23 cellular contexts compared by ENCODE assay signal in genomic region chr14:95664046-95664445, GRCh38. TPM values are rescaled to one million over a fixed set of nuclear protein-coding genes. Genes with fewer than 3 reads are reported as not detected.
DNase-seq lines count a peak whose midpoint lies in the region; ATAC-seq and TF ChIP-seq lines count a peak whose summit lies in the region.
"Had no signal": no experiment of that assay in that cellular context is flagged by ENCODE, and none has a peak within 500 bp of the region (broad histone marks: within the 10 kb centered on the region; RNA-seq: fewer than 3 reads in every experiment).

No MANE protein-coding gene starts in this region.

- peaks cover 46% of the 10 kb centered on the region for H3K4me1 Mint-ChIP-seq in nephron

- H3K4me3 Mint-ChIP-seq in nephron, result no peak overlapping the region
- H3K4me3 Mint-ChIP-seq: activated CD8-positive, alpha-beta T cell treated with anti-CD3 and anti-CD28 coated beads, Interleukin-2, amount 10 ng/mL, durations not matched to agents 7 days and 5 days; activated T-cell treated with anti-CD3 and anti-CD28 coated beads, Interleukin-2, amount 50 U/mL, for 72 hours; CD4-positive, CD25-positive, alpha-beta regulatory T cell; dendritic cell treated with granulocyte-macrophage colony-stimulating factor and Interleukin-4, amounts not matched to agents 40 ng/mL and 50 ng/mL, for 4 days; stimulated activated naive CD8-positive, alpha-beta T cell treated with anti-CD3 and anti-CD28 coated beads, Interleukin-15, amount 100 ng/mL, for 72 hours; T-helper 17 cell had no signal

- H3K9me3 Mint-ChIP-seq in nephron, result no peaks in the 10 kb centered on the region
- H3K9me3 Mint-ChIP-seq: activated naive CD4-positive, alpha-beta T cell treated with anti-CD3 and anti-CD28 coated beads, Interleukin-2, amount 50 U/mL, for 72 hours; activated T-cell treated with anti-CD3 and anti-CD28 coated beads, Interleukin-2, amount 50 U/mL, for 72 hours; CD4-positive, CD25-positive, alpha-beta regulatory T cell; dendritic cell treated with granulocyte-macrophage colony-stimulating factor and Interleukin-4, amounts not matched to agents 40 ng/mL and 50 ng/mL, for 4 days; naive thymus-derived CD8-positive, alpha-beta T cell; stimulated activated naive CD8-positive, alpha-beta T cell treated with anti-CD3 and anti-CD28 coated beads, Interleukin-15, amount 100 ng/mL, for 72 hours had no signal

- H3K9ac ChIP-seq in BLaER1, result peak overlapping the region; percentile 71
- H3K9ac ChIP-seq in KMS-11, result no peak overlapping the region

- intact Hi-C loops in OCI-LY7 (cut with micrococcal nuclease; ENCODE audit: unreplicated experiment), result loop anchor here (1.0 to 10.0 kb wide), 4 partner anchors 49 to 1709 kb away; no protein-coding TSS in a partner anchor

- peaks cover 14% of the 10 kb centered on the region for H3K27me3 Mint-ChIP-seq in nephron (ENCODE audit: low read depth)
- H3K27me3 Mint-ChIP-seq: dendritic cell treated with granulocyte-macrophage colony-stimulating factor and Interleukin-4, amounts not matched to agents 40 ng/mL and 50 ng/mL, for 4 days had no signal

- no peak overlapping the region for H3K4me3 ChIP-seq in BLaER1
- no peak overlapping the region for H3K4me3 ChIP-seq in KMS-11 (IDR thresholded peaks at IDR 0.05; ENCODE audit: insufficient read depth, low read depth, low read length)
- H3K4me3 ChIP-seq in OCI-LY7 (ENCODE audit: low read depth, low read length, poor library complexity, severe bottlenecking), result peak overlapping the region; percentile 60
- H3K4me3 ChIP-seq: MG63, psoas muscle had no signal

- peak overlapping the region; percentile 92 for H3K27ac ChIP-seq in BLaER1
- H3K27ac ChIP-seq in KMS-11, result peak overlapping the region; percentile 97; the same call in 1 of the 2 replicates
- H3K27ac ChIP-seq in OCI-LY7 (ENCODE audit: low read depth, low read length, poor library complexity, severe bottlenecking), result peak overlapping the region; percentile 98
- H3K27ac ChIP-seq: psoas muscle, WERI-Rb-1 had no signal

- TF ChIP-seq CTCF in KMS-11 (conservative IDR thresholded peaks at IDR 0.05; ENCODE audit: low read depth, low read length), result no peak
- no peak for TF ChIP-seq CTCF in OCI-LY7 (conservative IDR thresholded peaks at IDR 0.05; ENCODE audit: low read length)
- no peak for TF ChIP-seq CTCF in nephron (IDR thresholded peaks at IDR 0.05; ENCODE audit: unreplicated experiment in 3 of 3)
- no peak for TF ChIP-seq CTCF in omental fat pad (IDR thresholded peaks at IDR 0.05)

- H3K9me3 ChIP-seq in BLaER1 (no peaks in the 10 kb centered on the region), OCI-LY7 (ENCODE audit: low read length) (no peaks in the 10 kb centered on the region)
- H3K9me3 ChIP-seq: MG63, psoas muscle had no signal

- H3K4me1 ChIP-seq in BLaER1, result peaks cover 100% of the 10 kb centered on the region
- peaks cover 35% of the 10 kb centered on the region for H3K4me1 ChIP-seq in KMS-11 (ENCODE audit: low read depth, poor library complexity, severe bottlenecking)
- peaks cover 99% of the 10 kb centered on the region for H3K4me1 ChIP-seq in OCI-LY7 (ENCODE audit: insufficient read depth, low read length, poor library complexity, severe bottlenecking)
- H3K4me1 ChIP-seq: psoas muscle had no signal

- ATAC-seq in GM18505 (IDR thresholded peaks at IDR 0.05; ENCODE audit: unreplicated experiment) (no peak), omental fat pad (ENCODE audit: low FRiP score) (no peak)
- ATAC-seq: activated CD8-positive, alpha-beta T cell treated with anti-CD3 and anti-CD28 coated beads, Interleukin-2, amount 10 ng/mL, durations not matched to agents 7 days and 5 days; activated naive CD4-positive, alpha-beta T cell treated with anti-CD3 and anti-CD28 coated beads, Interleukin-2, amount 50 U/mL, for 72 hours; activated T-cell treated with anti-CD3 and anti-CD28 coated beads, Interleukin-2, amount 50 U/mL, for 72 hours; naive thymus-derived CD8-positive, alpha-beta T cell; psoas muscle; stimulated activated naive CD8-positive, alpha-beta T cell treated with anti-CD3 and anti-CD28 coated beads, Interleukin-15, amount 100 ng/mL, for 72 hours; T-helper 17 cell had no signal

- CTCF ChIA-PET in OCI-LY7 (lab: Charles Lee; ENCODE audit: unreplicated experiment), result interaction anchor here (0.6 to 5.3 kb wide), 7 partner anchors 8 to 57 kb away, joined by 3 to 26 read pairs (median 5); no protein-coding TSS in a partner anchor

- BruUV-seq in OCI-LY7 (replicated peaks; lab: Mats Ljungman, UMichigan), result no TSS peak

- H3K4me2 ChIP-seq in BLaER1 (peak overlapping the region; percentile 91), KMS-11 (peak overlapping the region; percentile 95; the same call in 1 of the 2 replicates), OCI-LY7 (ENCODE audit: low read length) (peak overlapping the region; percentile 79)

- H3K79me2 ChIP-seq in KMS-11 (ENCODE audit: insufficient read depth, low read depth) (no peaks in the 10 kb centered on the region), OCI-LY7 (ENCODE audit: insufficient read depth, low read depth, low read length) (peaks cover 9% of the 10 kb centered on the region; the same call in 1 of the 2 replicates)

- H4K20me1 ChIP-seq in BLaER1, result no peaks in the 10 kb centered on the region
- no peaks in the 10 kb centered on the region for H4K20me1 ChIP-seq in KMS-11 (ENCODE audit: insufficient read depth)
- no peaks in the 10 kb centered on the region for H4K20me1 ChIP-seq in OCI-LY7 (ENCODE audit: insufficient read depth, low read length)

- peak overlapping the region in 2 of 3 experiments; percentile 13 to 19 for H3K27ac Mint-ChIP-seq in nephron
- H3K27ac Mint-ChIP-seq: activated CD8-positive, alpha-beta T cell treated with anti-CD3 and anti-CD28 coated beads, Interleukin-2, amount 10 ng/mL, durations not matched to agents 7 days and 5 days; activated T-cell treated with anti-CD3 and anti-CD28 coated beads, Interleukin-2, amount 50 U/mL, for 72 hours; CD4-positive, CD25-positive, alpha-beta regulatory T cell; dendritic cell treated with granulocyte-macrophage colony-stimulating factor and Interleukin-4, amounts not matched to agents 40 ng/mL and 50 ng/mL, for 4 days; stimulated activated naive CD8-positive, alpha-beta T cell treated with anti-CD3 and anti-CD28 coated beads, Interleukin-15, amount 100 ng/mL, for 72 hours; T-helper 17 cell had no signal

- TF ChIP-seq POLR2A in GM18505 (IDR thresholded peaks at IDR 0.05; ENCODE audit: borderline replicate concordance, extremely low read depth, insufficient read depth, insufficient read length), result no peak

- no peaks in the 10 kb centered on the region for H3K36me3 ChIP-seq in BLaER1
- H3K36me3 ChIP-seq in KMS-11 (ENCODE audit: insufficient read depth), result no peaks in the 10 kb centered on the region
- peaks cover 10% of the 10 kb centered on the region for H3K36me3 ChIP-seq in OCI-LY7 (ENCODE audit: insufficient read depth, low read length)
- H3K36me3 ChIP-seq: MG63, WERI-Rb-1 had no signal

- H3K27me3 ChIP-seq in BLaER1, result no peaks in the 10 kb centered on the region
- H3K27me3 ChIP-seq in KMS-11 (ENCODE audit: insufficient read depth, low read depth), result no peaks in the 10 kb centered on the region
- H3K27me3 ChIP-seq: MG63 had no signal

- H3K36me3 Mint-ChIP-seq in nephron (ENCODE audit: low read depth), result no peaks in the 10 kb centered on the region
- H3K36me3 Mint-ChIP-seq: activated naive CD4-positive, alpha-beta T cell treated with anti-CD3 and anti-CD28 coated beads, Interleukin-2, amount 50 U/mL, for 72 hours; CD4-positive, CD25-positive, alpha-beta regulatory T cell; naive thymus-derived CD8-positive, alpha-beta T cell had no signal

- H3K9me2 ChIP-seq in OCI-LY7 (ENCODE audit: insufficient read depth, low read length), result no peaks in the 10 kb centered on the region

- no peak overlapping the region for H2AFZ ChIP-seq in KMS-11 (ENCODE audit: low read depth)
- H2AFZ ChIP-seq in OCI-LY7 (ENCODE audit: low read length), result no peak overlapping the region

- DNase-seq in OCI-LY7 (ENCODE audit: low spot score) (no peak), omental fat pad (ENCODE audit: low spot score) (no peak), mucosa of gallbladder (ENCODE audit: low spot score) (no peak), NCI-H526 treated with DMSO at 0.1 percent for 48 hours (lab: John Stamatoyannopoulos, UW) (no peak)
- DNase-seq: ACHN; activated CD8-positive, alpha-beta T cell treated with anti-CD3 and anti-CD28 coated beads, Interleukin-2, amount 10 ng/mL, durations not matched to agents 7 days and 5 days; activated T-cell treated with anti-CD3 and anti-CD28 coated beads, Interleukin-2, amount 50 U/mL, for 72 hours; CD4-positive, CD25-positive, alpha-beta regulatory T cell; mammary epithelial cell; MG63; naive thymus-derived CD8-positive, alpha-beta T cell; psoas muscle; stimulated activated naive CD8-positive, alpha-beta T cell treated with anti-CD3 and anti-CD28 coated beads, Interleukin-15, amount 100 ng/mL, for 72 hours; T-helper 17 cell; WERI-Rb-1 had no signal

- POLR2A ChIA-PET in OCI-LY7 (lab: Charles Lee), result interaction anchor here (0.6 to 13.1 kb wide), 12 partner anchors 10 to 729 kb away, joined by 3 to 235 read pairs (median 15); partner anchors contain the start of genes TCL1A and TCL1B

RNA-seq across cellular contexts. Expression of gene TCL1B, which starts 22.2 kb away (rescaled TPM):
- 75.2 and 83.2 TPM in 2 replicates for total RNA-seq in OCI-LY7 (2014; rRNA removed; shearing (Covaris generic))
- total RNA-seq in OCI-LY7 (2022) (5.6 and 5.7 TPM in 2 replicates), omental fat pad (not detected), mucosa of gallbladder (not detected)
- total RNA-seq: activated CD8-positive, alpha-beta T cell treated with anti-CD3 and anti-CD28 coated beads, Interleukin-2, amount 10 ng/mL, durations not matched to agents 7 days and 5 days; activated naive CD4-positive, alpha-beta T cell treated with anti-CD3 and anti-CD28 coated beads, Interleukin-2, amount 50 U/mL, for 72 hours; activated T-cell treated with anti-CD3 and anti-CD28 coated beads, Interleukin-2, amount 50 U/mL, for 72 hours; CD4-positive, CD25-positive, alpha-beta regulatory T cell; fibroblast of villous mesenchyme; mammary epithelial cell; psoas muscle; T-helper 17 cell; urinary bladder had no signal

RNA-seq across cellular contexts. Expression of gene TCL1A, which starts 49.9 kb away (rescaled TPM):
- 1,441 and 1,586 TPM in 2 replicates for total RNA-seq in OCI-LY7 (2014; rRNA removed; shearing (Covaris generic))
- 574 and 673 TPM in 2 replicates for total RNA-seq in OCI-LY7 (2022)
- not detected for total RNA-seq in omental fat pad
- 0.14 TPM for total RNA-seq in mucosa of gallbladder
- total RNA-seq: activated CD8-positive, alpha-beta T cell treated with anti-CD3 and anti-CD28 coated beads, Interleukin-2, amount 10 ng/mL, durations not matched to agents 7 days and 5 days; activated naive CD4-positive, alpha-beta T cell treated with anti-CD3 and anti-CD28 coated beads, Interleukin-2, amount 50 U/mL, for 72 hours; fibroblast of villous mesenchyme; mammary epithelial cell had no signal

Comparison
In these comparisons a context has a peak if more than half of its experiments do, and no peak if none do; other contexts are left out.
1. RNA of gene TCL1A, which starts 49.9 kb away (total RNA-seq): 574 to 1,586 TPM in OCI-LY7; 0.14 TPM in mucosa of gallbladder (single experiment) and not detected in omental fat pad; every median in the first group is over 100 times any median in the second.
2. Peak in every context shown above with its lines, with median percentiles within 50 percentile points of each other: H3K27ac ChIP-seq and H3K4me2 ChIP-seq.